Comparison of ENCODE assay signal across 10 cellular contexts in the genomic region with DNA sequence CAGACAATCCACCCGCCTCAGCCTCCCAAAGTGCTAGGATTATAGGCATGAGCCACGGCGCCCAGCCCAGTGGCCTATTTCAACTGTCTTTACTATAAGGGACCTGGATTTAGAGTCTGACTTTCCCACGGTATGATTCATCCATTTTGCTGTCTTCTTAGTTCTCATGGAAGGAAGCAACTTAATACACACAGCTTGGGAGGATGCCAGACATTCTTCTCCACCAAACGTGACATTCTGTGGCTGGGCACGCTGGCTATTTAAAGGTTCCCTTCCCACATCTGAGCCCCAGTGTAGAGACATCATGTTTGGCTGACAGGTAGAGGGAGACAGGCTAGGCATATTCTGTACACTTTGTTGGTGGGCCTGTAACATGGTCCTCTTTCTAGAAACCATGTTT. TPM values are rescaled to one million over a fixed set of nuclear protein-coding genes. Genes with fewer than 3 reads are reported as not detected.
DNase-seq lines count a peak whose midpoint lies in the region; ATAC-seq and TF ChIP-seq lines count a peak whose summit lies in the region.
"Had no signal": no experiment of that assay in that cellular context is flagged by ENCODE, and none has a peak within 500 bp of the region (broad histone marks: within the 10 kb centered on the region; RNA-seq: fewer than 3 reads in every experiment).

No MANE protein-coding gene starts in this region.

- H3K36me3 Mint-ChIP-seq in mesothelial cell of epicardium, result no peaks in the 10 kb centered on the region

- H3K4me3 Mint-ChIP-seq in mesothelial cell of epicardium, result no peak overlapping the region

- peak; percentile 80 for DNase-seq in Caki2 (ENCODE audit: low read depth)
- peak; percentile 84 for DNase-seq in NCI-H226
- DNase-seq in dermis microvascular lymphatic vessel endothelial cell (ENCODE audit: low read depth in 2 of 2), result peak; percentile 88 to 100
- DNase-seq in mesothelial cell of epicardium (ENCODE audit: low spot score in 2 of 2, unreplicated experiment in 2 of 2), result peak in 1 of 2 experiments; percentile 47
- DNase-seq in T-helper 1 cell, result no peak
- DNase-seq in T-helper 9 cell, result no peak
- DNase-seq: DMS53; stimulated activated CD4-positive, alpha-beta T cell treated with anti-CD3 and anti-CD28 coated beads, Interleukin-1b, Interleukin-23, amount 100 ng/mL, for 48 hours had no signal

- no peak for ATAC-seq in HG02973 (IDR thresholded peaks at IDR 0.05; ENCODE audit: unreplicated experiment)
- ATAC-seq in HG02840 (IDR thresholded peaks at IDR 0.05; ENCODE audit: low FRiP score, unreplicated experiment), result no peak

- in situ Hi-C loops in Caki2 (cut with HindIII; ENCODE audit: low pct_unique_long_range_greater_than_20kb, low sequenced_read_pairs), result no loop called here

- H3K27me3 Mint-ChIP-seq in mesothelial cell of epicardium (ENCODE audit: low read depth), result no peaks in the 10 kb centered on the region

- TF ChIP-seq CTCF in mesothelial cell of epicardium (IDR thresholded peaks at IDR 0.05; ENCODE audit: unreplicated experiment), result no peak

- H3K9me3 Mint-ChIP-seq in mesothelial cell of epicardium, result peaks cover 6% of the 10 kb centered on the region

- peak overlapping the region; percentile 83 for H3K27ac Mint-ChIP-seq in mesothelial cell of epicardium

- peaks cover 27% of the 10 kb centered on the region for H3K4me1 Mint-ChIP-seq in mesothelial cell of epicardium

RNA-seq across cellular contexts. Expression of a gene that starts 26.2 kb away (rescaled TPM):
- 2.9 and 7.5 TPM in 2 replicates for total RNA-seq in Caki2 (2014; rRNA removed; shearing (Covaris generic); ENCODE audit: low replicate concordance)
- 80.7 and 186 TPM in 2 replicates for total RNA-seq in dermis microvascular lymphatic vessel endothelial cell
- 10.5 to 11.3 TPM (median 11.0 TPM) in 3 replicates for total RNA-seq in mesothelial cell of epicardium

RNA-seq across cellular contexts. Expression of a gene that starts 39.9 kb away (rescaled TPM):
- total RNA-seq in Caki2 (2014; rRNA removed; shearing (Covaris generic); ENCODE audit: low replicate concordance), result 39.6 and 47.8 TPM in 2 replicates
- 50.1 and 51.6 TPM in 2 replicates for total RNA-seq in dermis microvascular lymphatic vessel endothelial cell
- total RNA-seq in mesothelial cell of epicardium, result 48.1 to 48.9 TPM (median 48.2 TPM) in 3 replicates

Comparison
In these comparisons a context has a peak if more than half of its experiments do, and no peak if none do; other contexts are left out.
1. DNase-seq: peak in Caki2 (single experiment), NCI-H226 (single experiment) and dermis microvascular lymphatic vessel endothelial cell (2 of 2); none in T-helper 1 cell (0 of 5) and T-helper 9 cell (single experiment).